17 cellular contexts compared by ENCODE assay signal in the genomic region with DNA sequence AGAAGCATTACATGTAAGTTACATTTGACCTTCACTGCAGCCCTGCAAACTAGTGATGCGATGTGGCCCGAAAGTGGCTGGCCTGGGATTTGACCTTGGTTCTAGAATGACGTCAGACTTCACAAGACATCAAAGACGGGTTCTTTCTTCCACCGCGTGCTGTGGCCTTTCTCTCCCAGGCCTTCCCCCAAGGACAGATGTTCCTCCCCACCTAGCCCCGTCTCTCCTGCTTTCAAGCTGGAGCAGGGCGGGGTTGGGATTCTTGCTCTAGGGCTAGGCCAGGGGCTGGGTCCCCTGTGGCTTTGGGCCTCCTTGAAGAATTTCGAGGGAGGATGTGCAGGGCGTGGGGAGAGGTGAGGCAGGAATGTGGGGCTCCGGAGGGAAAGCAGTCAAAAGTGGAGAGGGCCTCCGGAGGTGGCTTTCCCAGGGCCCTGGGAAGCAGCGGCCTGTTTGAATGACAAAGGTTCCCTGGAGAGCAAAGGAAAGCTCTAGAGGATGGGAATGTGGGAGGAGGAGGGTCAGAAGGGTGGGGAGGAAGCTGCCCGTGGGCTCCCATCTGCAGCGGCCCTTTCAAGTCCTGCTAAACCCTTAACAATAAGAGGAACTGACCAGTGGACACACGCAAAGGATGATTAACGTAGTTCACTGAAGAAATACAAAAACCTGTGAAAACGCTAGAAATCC. TPM values are rescaled to one million over a fixed set of nuclear protein-coding genes. Genes with fewer than 3 reads are reported as not detected.
DNase-seq lines count a peak whose midpoint lies in the region; ATAC-seq, FAIRE-seq and TF ChIP-seq lines count a peak whose summit lies in the region.
"Had no signal": no experiment of that assay in that cellular context is flagged by ENCODE, and none has a peak within 500 bp of the region (broad histone marks: within the 10 kb centered on the region; RNA-seq: fewer than 3 reads in every experiment).

No MANE protein-coding gene starts in this region.

- POLR2A ChIA-PET in K562 (lab: Yijun Ruan, JAX) = interaction anchor here (1.1 to 1.6 kb wide), 2 partner anchors 10 to 16 kb away, joined by 3 to 6 read pairs; no protein-coding TSS in a partner anchor

- H3F3A ChIP-seq in smooth muscle cell (ENCODE audit: low read depth) = no peaks in the 10 kb centered on the region

- H3K79me2 ChIP-seq in K562 (ENCODE audit: control insufficient read depth, insufficient read depth, low read length) (no peaks in the 10 kb centered on the region), smooth muscle cell (ENCODE audit: low read depth) (no peaks in the 10 kb centered on the region)

- intact Hi-C loops in K562 (cut with micrococcal nuclease) (loop anchor here (2.0 kb wide), 1 partner anchor 46 kb away; no protein-coding TSS in a partner anchor), Calu3 (cut with micrococcal nuclease; ENCODE audit: unreplicated experiment) (no loop called here)

- H3K4me1 ChIP-seq in HUES48 (ENCODE audit: control insufficient read depth, insufficient read depth, low read length) (peaks cover 38% of the 10 kb centered on the region), K562 (replicated peaks in 1 of 2; ENCODE audit: control insufficient read depth in 2 of 2, insufficient read depth in 2 of 2, low read length in 2 of 2) (peaks cover 38 to 49% of the 10 kb centered on the region in 2 experiments), smooth muscle cell (ENCODE audit: low read depth) (peaks cover 46% of the 10 kb centered on the region)
- H3K4me1 ChIP-seq: pancreas had no signal

- peaks cover 7% of the 10 kb centered on the region for H3K4me1 Mint-ChIP-seq in Calu3 (ENCODE audit: low read depth, unreplicated experiment)
- H3K4me1 Mint-ChIP-seq: activated naive CD4-positive, alpha-beta T cell treated with anti-CD3 and anti-CD28 coated beads, Interleukin-2, amount 50 U/mL, for 24 hours had no signal

- H3K9ac ChIP-seq in HUES48 (ENCODE audit: low read depth, low read length) (peak overlapping the region; percentile 69), K562 (ENCODE audit: insufficient read depth in 1 of 2, low read depth in 2 of 2, low read length in 2 of 2) (peak overlapping the region in 1 of 2 experiments; percentile 59; a peak in 2 of 4 replicates), smooth muscle cell (ENCODE audit: low read depth) (no peak overlapping the region)

- DNase-seq in K562 (ENCODE audit: extremely low read depth in 1 of 4, low spot score in 3 of 4) = no peak
- peak; percentile 83 for DNase-seq in iPS-NIHi11 (ENCODE audit: low spot score)
- DNase-seq in smooth muscle cell (lab: John Stamatoyannopoulos, UW; ENCODE audit: unreplicated experiment) = no peak
- no peak for DNase-seq in MV-4-11 (lab: John Stamatoyannopoulos, UW)
- DNase-seq in Calu3 = no peak
- no peak for DNase-seq in DMS53 (lab: John Stamatoyannopoulos, UW)
- DNase-seq in NOMO-1 treated with DMSO at 0.1 percent for 48 hours (lab: John Stamatoyannopoulos, UW; ENCODE audit: unreplicated experiment) = no peak
- DNase-seq: activated CD4-positive, CD25-positive, alpha-beta regulatory T cell; BE2C; cerebellar nuclear complex; hypothalamus; NCI-H1092 treated with DMSO at 0.1 percent for 48 hours; NCI-H510A; pancreas had no signal

- in situ Hi-C loops in K562 (cut with MboI) = no loop called here

- H3K4me3 ChIP-seq in HUES48 (ENCODE audit: low read depth, low read length) = peak overlapping the region; percentile 41
- H3K4me3 ChIP-seq in K562 = no peak overlapping the region
- H3K4me3 ChIP-seq in smooth muscle cell = no peak overlapping the region
- H3K4me3 ChIP-seq: pancreas, PC-9 had no signal

- H3K27me3 Mint-ChIP-seq in Calu3 (ENCODE audit: unreplicated experiment) = peaks cover 19% of the 10 kb centered on the region
- H3K27me3 Mint-ChIP-seq: activated naive CD4-positive, alpha-beta T cell treated with anti-CD3 and anti-CD28 coated beads, Interleukin-2, amount 50 U/mL, for 24 hours had no signal

- CTCF ChIA-PET in K562 (lab: Yijun Ruan, JAX; ENCODE audit: low intra/inter-chr PET ratio) = no interaction called here
- CTCF ChIA-PET in Calu3 (lab: Charles Lee) = no interaction called here

- TF ChIP-seq RAD21 in K562 (CRISPR knock-in tag; conservative IDR thresholded peaks at IDR 0.05 in 1 of 2, IDR thresholded peaks at IDR 0.05 in 1 of 2) = no peak

- no peak overlapping the region for H3K27ac Mint-ChIP-seq in Calu3 (ENCODE audit: unreplicated experiment)
- H3K27ac Mint-ChIP-seq: activated naive CD4-positive, alpha-beta T cell treated with anti-CD3 and anti-CD28 coated beads, Interleukin-2, amount 50 U/mL, for 24 hours had no signal

- TF ChIP-seq POLR2A in K562 (conservative IDR thresholded peaks at IDR 0.05) = no peak

- H3K27ac ChIP-seq in HUES48 (ENCODE audit: low read depth, low read length) = peak overlapping the region; percentile 99
- peak overlapping the region; percentile 51; the same call in 1 of the 3 replicates for H3K27ac ChIP-seq in K562 (ENCODE audit: extremely low read depth, low read depth, low read length)
- peak overlapping the region; percentile 84 for H3K27ac ChIP-seq in smooth muscle cell (ENCODE audit: low read depth)
- H3K27ac ChIP-seq: pancreas, PC-9 had no signal

- no peak for ATAC-seq in K562

- TF ChIP-seq CTCF in K562 (IDR thresholded peaks at IDR 0.05 in 2 of 3, conservative IDR thresholded peaks at IDR 0.05 in 1 of 3; ENCODE audit: insufficient read depth in 2 of 3, low read depth in 1 of 3, low read length in 3 of 3) (no peak), smooth muscle cell (IDR thresholded peaks at IDR 0.05; ENCODE audit: borderline replicate concordance, insufficient read depth, poor library complexity, severe bottlenecking) (no peak), Calu3 (IDR thresholded peaks at IDR 0.05; ENCODE audit: unreplicated experiment) (no peak)

- no peak overlapping the region for H3K4me3 Mint-ChIP-seq in Calu3 (ENCODE audit: low read depth, unreplicated experiment)
- H3K4me3 Mint-ChIP-seq: activated naive CD4-positive, alpha-beta T cell treated with anti-CD3 and anti-CD28 coated beads, Interleukin-2, amount 50 U/mL, for 24 hours had no signal

- H3K4me2 ChIP-seq in K562 (ENCODE audit: insufficient read depth, low read length) = no peak overlapping the region
- peak overlapping the region; percentile 42 for H3K4me2 ChIP-seq in smooth muscle cell
- H3K4me2 ChIP-seq: PC-9 had no signal

- no peak for TF ChIP-seq EP300 in K562 (IDR thresholded peaks at IDR 0.05; ENCODE audit: low read length)

- H3K9me3 ChIP-seq in HUES48 (ENCODE audit: control insufficient read depth, insufficient read depth, low read length) = no peaks in the 10 kb centered on the region
- no peaks in the 10 kb centered on the region for H3K9me3 ChIP-seq in K562 (replicated peaks; ENCODE audit: control insufficient read depth, insufficient read depth, low read depth, low read length)
- no peaks in the 10 kb centered on the region for H3K9me3 ChIP-seq in smooth muscle cell (replicated peaks; ENCODE audit: low read depth)
- H3K9me3 ChIP-seq: BE2C, pancreas had no signal

- FAIRE-seq in K562 (lab: Jason Lieb, UNC) = no peak
- FAIRE-seq: pancreas had no signal

- no peaks in the 10 kb centered on the region for H3K36me3 Mint-ChIP-seq in Calu3 (ENCODE audit: insufficient read depth, unreplicated experiment)
- H3K36me3 Mint-ChIP-seq: activated naive CD4-positive, alpha-beta T cell treated with anti-CD3 and anti-CD28 coated beads, Interleukin-2, amount 50 U/mL, for 24 hours had no signal

- peak overlapping the region; percentile 37 for H2AFZ ChIP-seq in K562 (ENCODE audit: low read depth, low read length)
- H2AFZ ChIP-seq in smooth muscle cell (ENCODE audit: low read depth) = no peak overlapping the region
- H2AFZ ChIP-seq: PC-9 had no signal

- no peaks in the 10 kb centered on the region for H4K20me1 ChIP-seq in K562 (replicated peaks; ENCODE audit: control insufficient read depth, insufficient read depth, low read length)
- H4K20me1 ChIP-seq in smooth muscle cell (ENCODE audit: low read depth) = no peaks in the 10 kb centered on the region

- H3K9me1 ChIP-seq in K562 (ENCODE audit: control insufficient read depth, insufficient read depth, low read length) = no peaks in the 10 kb centered on the region

- BruUV-seq in K562 (replicated peaks; lab: Mats Ljungman, UMichigan) (no TSS peak), Calu3 (replicated peaks; lab: Mats Ljungman, UMichigan) (no TSS peak)

- WGBS in K562 (ENCODE audit: insufficient coverage, low coverage, missing lambda C conversion rate) = 59% methylated on average over 17 of the region's 18 CpGs
- 35% methylated on average over 17 of the region's 18 CpGs for WGBS in smooth muscle cell (ENCODE audit: low lambda C conversion rate)

- H3K27me3 ChIP-seq in HUES48 (ENCODE audit: control insufficient read depth, insufficient read depth, low read length) = no peaks in the 10 kb centered on the region
- peaks cover 5 to 8% of the 10 kb centered on the region in 2 experiments; a peak in 1 of 5 replicates for H3K27me3 ChIP-seq in K562 (ENCODE audit: control insufficient read depth in 2 of 2, insufficient read depth in 2 of 2, low read length in 2 of 2)
- H3K27me3 ChIP-seq in smooth muscle cell (ENCODE audit: low read depth) = no peaks in the 10 kb centered on the region
- H3K27me3 ChIP-seq: BE2C, pancreas had no signal

- H3K36me3 ChIP-seq in HUES48 (ENCODE audit: control insufficient read depth, insufficient read depth, low read length) = no peaks in the 10 kb centered on the region
- H3K36me3 ChIP-seq in K562 (ENCODE audit: control insufficient read depth, insufficient read depth, low read length) = no peaks in the 10 kb centered on the region
- no peaks in the 10 kb centered on the region for H3K36me3 ChIP-seq in smooth muscle cell (ENCODE audit: low read depth)
- H3K36me3 ChIP-seq: BE2C, pancreas had no signal

- no peaks in the 10 kb centered on the region for H3K9me3 Mint-ChIP-seq in Calu3 (ENCODE audit: low read depth, unreplicated experiment)
- H3K9me3 Mint-ChIP-seq: activated naive CD4-positive, alpha-beta T cell treated with anti-CD3 and anti-CD28 coated beads, Interleukin-2, amount 50 U/mL, for 24 hours had no signal

RNA-seq across cellular contexts. Expression of a gene that starts 49.9 kb away (rescaled TPM):
- 278 and 566 TPM in 2 replicates for total RNA-seq in K562 (2011; cell fraction: chromatin; rRNA removed; ENCODE audit: low replicate concordance)
- total RNA-seq in K562 (2011; cell fraction: nucleolus; rRNA removed) = 420 and 508 TPM in 2 replicates
- total RNA-seq in K562 (2011; cell fraction: nucleoplasm; rRNA removed) = 435 and 495 TPM in 2 replicates
- total RNA-seq in K562 (2014; rRNA removed) (93.1 and 145 TPM in 2 replicates), K562 (2014; rRNA removed; fragmentation: Illumina TruSeq; extraction: Trizol) (39.4 and 42.8 TPM in 2 replicates), K562 (2015; rRNA removed; fragmentation: Illumina TruSeq; extraction: Trizol) (34.9 and 37.4 TPM in 2 replicates), K562 (2021) (141 and 153 TPM in 2 replicates), smooth muscle cell (749 and 1,091 TPM in 2 replicates), Calu3 (2022) (163 and 183 TPM in 2 replicates)
- polyA plus RNA-seq in K562 (2011; rRNA removed) (53.4 and 142 TPM in 2 replicates), K562 (2014; fragmentation: Illumina TruSeq; extraction: Trizol) (73.4 and 73.6 TPM in 2 replicates), K562 (2014; fragmentation: Nextera tagmentation; extraction: Ambion mirVana) (10 to 100 TPM; 12.6 to 22.9 TPM), K562 (2014; rRNA removed) (48.0 and 52.8 TPM in 2 replicates), smooth muscle cell (275 and 842 TPM in 2 replicates)
- polyA plus RNA-seq in K562 (2011; cell fraction: cytosol; rRNA removed) = 95.7 and 144 TPM in 2 replicates
- 174 and 230 TPM in 2 replicates for polyA plus RNA-seq in K562 (2011; cell fraction: nucleus; rRNA removed)
- 54.8 and 81.2 TPM in 2 replicates for polyA plus RNA-seq in K562 (2012)
- 56.6 and 73.8 TPM in 2 replicates for polyA minus RNA-seq in K562 (2011; rRNA and poly(A)+ RNA removed)
- 98.1 and 111 TPM in 2 replicates for polyA minus RNA-seq in K562 (2011; cell fraction: cytosol; rRNA and poly(A)+ RNA removed)
- 86.4 and 99.1 TPM in 2 replicates for polyA minus RNA-seq in K562 (2011; cell fraction: nucleus; rRNA and poly(A)+ RNA removed)
